26 cellular contexts compared by ENCODE assay signal in genomic region chr12:116125084-116125483, GRCh38.
"Had no signal": no experiment of that assay in that cellular context is flagged by ENCODE, and none has a peak within 500 bp of the region (broad histone marks: within the 10 kb centered on the region; RNA-seq: fewer than 3 reads in every experiment).

No MANE protein-coding gene starts in this region.

- H3K4me3 ChIP-seq: breast epithelium, colonic mucosa, dorsolateral prefrontal cortex, left ventricle myocardium inferior, sigmoid colon, spleen, thoracic aorta, upper lobe of left lung had no signal

- H3K9me3 ChIP-seq: breast epithelium, colonic mucosa, left ventricle myocardium inferior, sigmoid colon, spleen, thoracic aorta, upper lobe of left lung had no signal

- FAIRE-seq: endothelial cell of umbilical vein had no signal

- ATAC-seq: activated T-cell treated with anti-CD3 and anti-CD28 coated beads, Interleukin-2, amount 50 U/mL, for 4 hours; effector memory CD8-positive, alpha-beta T cell; esophagus mucosa had no signal

- H3K36me3 ChIP-seq: breast epithelium, colonic mucosa, left ventricle myocardium inferior, sigmoid colon, spleen, thoracic aorta, upper lobe of left lung, WERI-Rb-1 had no signal

- H3K27ac ChIP-seq: breast epithelium, colonic mucosa, left ventricle myocardium inferior, sigmoid colon, spleen, thoracic aorta, upper lobe of left lung, WERI-Rb-1 had no signal

- H3K27me3 ChIP-seq: breast epithelium, colonic mucosa, dorsolateral prefrontal cortex, sigmoid colon, spleen, upper lobe of left lung had no signal

- DNase-seq: activated CD4-positive, alpha-beta T cell treated with anti-CD3 and anti-CD28 coated beads, Interleukin-2, amount 50 U/mL, for 4 hours; activated CD8-positive, alpha-beta memory T cell treated with anti-CD3 and anti-CD28 coated beads for 24 hours; activated CD8-positive, alpha-beta memory T cell treated with anti-CD3 and anti-CD28 coated beads, Interleukin-2, amount 50 U/mL, for 4 hours; activated naive CD4-positive, alpha-beta T cell; activated naive CD8-positive, alpha-beta T cell treated with anti-CD3 and anti-CD28 coated beads for 36 hours; activated T-cell treated with anti-CD3 and anti-CD28 coated beads, Interleukin-2, amount 50 U/mL, for 4 hours; amniotic stem cell; colonic mucosa; dorsolateral prefrontal cortex; effector memory CD8-positive, alpha-beta T cell; foreskin melanocyte; hypothalamus; left ventricle myocardium inferior; mammary epithelial cell; nephron progenitor cell; nucleus accumbens; sigmoid colon; spleen; stimulated activated CD4-positive, alpha-beta T cell treated with anti-CD3 and anti-CD28 coated beads, Interleukin-4, amount 100 ng/mL, for 1 hour; stimulated activated naive CD4-positive, alpha-beta T cell; upper lobe of left lung; WERI-Rb-1 had no signal
